Comparison of ENCODE assay signal across 28 cellular contexts in the genomic region with DNA sequence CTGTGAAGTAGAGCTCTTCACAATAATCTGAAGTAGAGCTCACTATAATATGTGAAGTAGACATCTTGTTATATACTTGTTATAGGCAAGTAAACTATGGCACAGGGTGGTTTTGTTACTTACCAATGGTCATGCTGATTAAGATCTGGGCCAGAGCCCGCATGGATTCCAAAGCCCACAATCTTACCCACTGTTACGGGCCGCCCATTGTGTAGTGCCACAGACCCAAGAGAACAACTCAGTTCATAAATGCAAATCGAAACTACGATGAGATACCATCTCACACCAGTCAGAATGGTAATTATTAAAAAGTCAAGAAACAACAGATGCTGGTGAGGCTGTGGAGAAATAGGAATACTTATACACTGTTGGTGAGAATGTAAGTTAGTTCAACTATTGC. TPM values are rescaled to one million over a fixed set of nuclear protein-coding genes. Genes with fewer than 3 reads are reported as not detected.
"Had no signal": no experiment of that assay in that cellular context is flagged by ENCODE, and none has a peak within 500 bp of the region (broad histone marks: within the 10 kb centered on the region; RNA-seq: fewer than 3 reads in every experiment).

No MANE protein-coding gene starts in this region.

- H3K9me3 ChIP-seq: colonic mucosa, esophagus muscularis mucosa, esophagus squamous epithelium, gastrocnemius medialis, gastroesophageal sphincter, heart left ventricle, heart right ventricle had no signal

- H3K4me3 ChIP-seq: colonic mucosa, coronary artery, dorsolateral prefrontal cortex, esophagus muscularis mucosa, esophagus squamous epithelium, gastrocnemius medialis, gastroesophageal sphincter, heart left ventricle, heart right ventricle had no signal

- H3K27me3 ChIP-seq: colonic mucosa, esophagus muscularis mucosa, esophagus squamous epithelium, foreskin keratinocyte, gastrocnemius medialis, gastroesophageal sphincter, heart right ventricle had no signal

- H3K27ac ChIP-seq: colonic mucosa, coronary artery, dorsolateral prefrontal cortex, epithelial cell of prostate, esophagus muscularis mucosa, esophagus squamous epithelium, foreskin keratinocyte, gastrocnemius medialis, gastroesophageal sphincter, heart left ventricle, heart right ventricle had no signal

- H3K27ac Mint-ChIP-seq: dendritic cell treated with granulocyte-macrophage colony-stimulating factor and Interleukin-4, amounts not matched to agents 40 ng/mL and 50 ng/mL, for 4 days; effector memory CD8-positive, alpha-beta T cell; endodermal cell had no signal

- DNase-seq: colonic mucosa; cortex of kidney; dermis blood vessel endothelial cell; dorsolateral prefrontal cortex; effector CD4-positive, alpha-beta T cell; effector CD8-positive, alpha-beta T cell; effector memory CD4-positive, alpha-beta T cell; effector memory CD8-positive, alpha-beta T cell; endodermal cell; erythroblast; esophagus squamous epithelium; foreskin fibroblast; foreskin keratinocyte; foreskin melanocyte; gastrocnemius medialis; glutamatergic neuron; head of caudate nucleus; heart left ventricle; heart right ventricle had no signal

- H3K36me3 ChIP-seq: colonic mucosa, esophagus squamous epithelium, gastrocnemius medialis, heart left ventricle, heart right ventricle had no signal

- ATAC-seq: effector memory CD8-positive, alpha-beta T cell; esophagus mucosa; foreskin keratinocyte; gastrocnemius medialis; gastroesophageal sphincter; heart left ventricle; heart right ventricle had no signal

- H3K27me3 Mint-ChIP-seq: effector memory CD8-positive, alpha-beta T cell had no signal

- H3K4me1 Mint-ChIP-seq: endodermal cell had no signal

- H3K4me3 Mint-ChIP-seq: dendritic cell treated with granulocyte-macrophage colony-stimulating factor and Interleukin-4, amounts not matched to agents 40 ng/mL and 50 ng/mL, for 4 days; effector memory CD8-positive, alpha-beta T cell; endodermal cell had no signal

- H3K4me1 ChIP-seq: colonic mucosa, esophagus muscularis mucosa, esophagus squamous epithelium, foreskin keratinocyte, gastrocnemius medialis, gastroesophageal sphincter, heart left ventricle had no signal

- H3K9me3 Mint-ChIP-seq: dendritic cell treated with granulocyte-macrophage colony-stimulating factor and Interleukin-4, amounts not matched to agents 40 ng/mL and 50 ng/mL, for 4 days; effector memory CD8-positive, alpha-beta T cell had no signal

RNA-seq across cellular contexts. Expression of a gene that starts 46.9 kb away (rescaled TPM):
- polyA plus RNA-seq: endothelial cell of umbilical vein, esophagus, fibroblast of lung, foreskin keratinocyte, heart left ventricle, heart right ventricle had no signal

RNA-seq across cellular contexts. Expression of a gene that starts 51.5 kb away (rescaled TPM):
- polyA plus RNA-seq: fibroblast of lung, foreskin keratinocyte had no signal
